Comparison of ENCODE assay signal across 1 cellular context in the genomic region with DNA sequence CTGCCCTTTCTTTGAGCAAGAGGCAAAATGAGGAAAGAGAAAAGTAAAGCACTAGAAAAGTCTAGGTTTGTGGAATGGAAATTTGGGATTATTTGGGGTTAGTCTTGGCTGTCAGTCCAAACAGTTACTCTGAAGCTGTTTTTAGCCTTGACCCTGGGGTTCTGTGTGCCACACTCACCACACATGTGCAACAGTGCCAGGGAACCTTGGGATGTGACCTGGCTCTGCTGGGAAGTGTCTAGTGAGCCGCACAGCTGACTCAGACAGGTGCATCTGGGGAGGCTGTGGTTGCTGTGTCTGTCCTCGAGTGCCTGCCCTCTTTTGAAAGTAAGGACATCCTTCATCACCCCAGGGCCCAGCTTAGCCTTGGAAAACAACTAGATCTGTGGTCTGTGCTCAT.
TF ChIP-seq lines count a peak whose summit lies in the region.

No MANE protein-coding gene starts in this region.

TF ChIP-seq in SK-N-SH treated with all-trans-retinoic acid at 6 μM for 48 hours, 23 proteins besides CTCF, POLR2A, EP300 and RAD21:
- TF ChIP-seq, protein P1, sequence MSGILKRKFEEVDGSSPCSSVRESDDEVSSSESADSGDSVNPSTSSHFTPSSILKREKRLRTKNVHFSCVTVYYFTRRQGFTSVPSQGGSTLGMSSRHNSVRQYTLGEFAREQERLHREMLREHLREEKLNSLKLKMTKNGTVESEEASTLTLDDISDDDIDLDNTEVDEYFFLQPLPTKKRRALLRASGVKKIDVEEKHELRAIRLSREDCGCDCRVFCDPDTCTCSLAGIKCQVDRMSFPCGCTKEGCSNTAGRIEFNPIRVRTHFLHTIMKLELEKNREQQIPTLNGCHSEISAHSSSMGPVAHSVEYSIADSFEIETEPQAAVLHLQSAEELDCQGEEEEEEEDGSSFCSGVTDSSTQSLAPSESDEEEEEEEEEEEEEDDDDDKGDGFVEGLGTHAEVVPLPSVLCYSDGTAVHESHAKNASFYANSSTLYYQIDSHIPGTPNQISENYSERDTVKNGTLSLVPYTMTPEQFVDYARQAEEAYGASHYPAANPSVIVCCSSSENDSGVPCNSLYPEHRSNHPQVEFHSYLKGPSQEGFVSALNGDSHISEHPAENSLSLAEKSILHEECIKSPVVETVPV (CRISPR knock-in tag; IDR thresholded peaks at IDR 0.05): no peak
- TF ChIP-seq ZC3H10 (CRISPR knock-in tag; IDR thresholded peaks at IDR 0.05): no peak
- TF ChIP-seq OSR1 (CRISPR knock-in tag; IDR thresholded peaks at IDR 0.05): no peak
- TF ChIP-seq, protein P2, sequence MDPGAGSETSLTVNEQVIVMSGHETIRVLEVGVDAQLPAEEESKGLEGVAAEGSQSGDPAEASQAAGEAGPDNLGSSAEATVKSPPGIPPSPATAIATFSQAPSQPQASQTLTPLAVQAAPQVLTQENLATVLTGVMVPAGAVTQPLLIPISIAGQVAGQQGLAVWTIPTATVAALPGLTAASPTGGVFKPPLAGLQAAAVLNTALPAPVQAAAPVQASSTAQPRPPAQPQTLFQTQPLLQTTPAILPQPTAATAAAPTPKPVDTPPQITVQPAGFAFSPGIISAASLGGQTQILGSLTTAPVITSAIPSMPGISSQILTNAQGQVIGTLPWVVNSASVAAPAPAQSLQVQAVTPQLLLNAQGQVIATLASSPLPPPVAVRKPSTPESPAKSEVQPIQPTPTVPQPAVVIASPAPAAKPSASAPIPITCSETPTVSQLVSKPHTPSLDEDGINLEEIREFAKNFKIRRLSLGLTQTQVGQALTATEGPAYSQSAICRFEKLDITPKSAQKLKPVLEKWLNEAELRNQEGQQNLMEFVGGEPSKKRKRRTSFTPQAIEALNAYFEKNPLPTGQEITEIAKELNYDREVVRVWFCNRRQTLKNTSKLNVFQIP (CRISPR knock-in tag; IDR thresholded peaks at IDR 0.05; ENCODE audit: borderline replicate concordance, low read depth): no peak
- no peak for TF ChIP-seq CSDC2 (CRISPR knock-in tag; IDR thresholded peaks at IDR 0.05)
- TF ChIP-seq RARB (CRISPR knock-in tag; IDR thresholded peaks at IDR 0.05): no peak
- no peak for TF ChIP-seq SNAI2 (CRISPR knock-in tag; IDR thresholded peaks at IDR 0.05)
- TF ChIP-seq GLIS3 (CRISPR knock-in tag; IDR thresholded peaks at IDR 0.05): no peak
- no peak for TF ChIP-seq ISL1 (CRISPR knock-in tag; IDR thresholded peaks at IDR 0.05)
- no peak for TF ChIP-seq CREB5 (CRISPR knock-in tag; IDR thresholded peaks at IDR 0.05; ENCODE audit: low read depth)
- TF ChIP-seq ZNF70 (CRISPR knock-in tag; IDR thresholded peaks at IDR 0.05): no peak
- TF ChIP-seq BACH2 (CRISPR knock-in tag; IDR thresholded peaks at IDR 0.05; ENCODE audit: borderline replicate concordance): no peak
- TF ChIP-seq ESRRG (CRISPR knock-in tag; IDR thresholded peaks at IDR 0.05): no peak
- TF ChIP-seq ZNF8 (CRISPR knock-in tag; IDR thresholded peaks at IDR 0.05): no peak
- no peak for TF ChIP-seq PATZ1 (CRISPR knock-in tag; IDR thresholded peaks at IDR 0.05; ENCODE audit: borderline replicate concordance)
- TF ChIP-seq ZFP30 (CRISPR knock-in tag; IDR thresholded peaks at IDR 0.05): no peak
- TF ChIP-seq TSHZ2 (CRISPR knock-in tag; IDR thresholded peaks at IDR 0.05): no peak
- TF ChIP-seq TOX (CRISPR knock-in tag; IDR thresholded peaks at IDR 0.05; ENCODE audit: borderline replicate concordance): no peak
- no peak for TF ChIP-seq TCF4 (CRISPR knock-in tag; IDR thresholded peaks at IDR 0.05; ENCODE audit: borderline replicate concordance)
